Comparison of ENCODE assay signal across 10 cellular contexts in the genomic region with DNA sequence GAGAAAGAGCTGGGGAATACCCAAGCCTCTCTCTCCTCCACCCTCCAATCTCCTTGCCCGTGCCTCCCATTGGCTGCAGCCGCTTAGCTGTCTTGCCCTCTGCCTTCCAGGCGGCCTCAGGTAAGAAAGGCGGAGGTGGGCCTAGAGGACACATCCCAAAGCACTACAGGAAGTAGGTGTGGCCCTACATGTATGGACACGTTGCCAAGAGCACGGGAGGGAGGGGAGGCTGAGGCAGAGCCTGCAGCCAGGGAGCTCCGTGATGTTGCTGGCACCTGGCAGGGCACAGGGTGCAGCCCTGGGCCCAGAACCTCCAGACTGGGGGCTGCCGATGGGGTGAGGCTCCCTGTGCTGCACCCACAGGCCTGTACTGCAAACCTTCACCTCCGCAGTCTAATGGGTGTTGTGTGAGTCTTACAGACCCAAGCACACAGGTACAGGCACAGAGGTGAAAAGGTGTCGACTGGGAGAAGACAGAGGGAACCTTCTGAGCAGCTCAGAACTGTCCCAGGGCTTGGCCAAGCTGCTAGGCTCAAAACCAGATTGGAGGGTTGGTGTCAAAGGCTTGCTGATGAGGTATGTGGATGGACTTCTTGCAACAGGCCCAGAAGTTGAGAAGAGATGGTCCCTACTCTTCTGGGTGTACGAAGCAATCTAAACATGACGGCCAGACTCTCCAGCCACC. TPM values are rescaled to one million over a fixed set of nuclear protein-coding genes. Genes with fewer than 3 reads are reported as not detected.
A peak's percentile ranks its signal among the peaks of the same experiment; 100 is the strongest.
DNase-seq lines count a peak whose midpoint lies in the region; ATAC-seq and TF ChIP-seq lines count a peak whose summit lies in the region.
"Had no signal": no experiment of that assay in that cellular context is flagged by ENCODE, and none has a peak within 500 bp of the region (broad histone marks: within the 10 kb centered on the region; RNA-seq: fewer than 3 reads in every experiment).

No MANE protein-coding gene starts in this region.

- H3K27ac ChIP-seq in breast epithelium (peak overlapping the region; percentile 84 to 87), neural progenitor cell (no peak overlapping the region)

- peak; percentile 62 for DNase-seq in Caki2 (ENCODE audit: low read depth)
- DNase-seq in NCI-H1436 (lab: John Stamatoyannopoulos, UW): peak; percentile 90
- DNase-seq in breast epithelium (ENCODE audit: low spot score in 2 of 2): no peak
- DNase-seq in neural progenitor cell (ENCODE audit: low spot score): no peak
- no peak for DNase-seq in GM10248 (ENCODE audit: extremely low spot score)
- no peak for DNase-seq in superior temporal gyrus (ENCODE audit: extremely low spot score)
- DNase-seq in hypothalamus (lab: John Stamatoyannopoulos, UW): no peak
- DNase-seq: activated CD4-positive, alpha-beta T cell treated with anti-CD3 and anti-CD28 coated beads for 1 hour; stimulated activated CD4-positive, alpha-beta T cell treated with anti-CD3 and anti-CD28 coated beads, Interleukin-12 subunit alpha, Interleukin-12 subunit beta, amount 100 ng/mL, for 4 hours had no signal

- H3K4me1 Mint-ChIP-seq in neural progenitor cell: peaks cover 19% of the 10 kb centered on the region

- no peaks in the 10 kb centered on the region for H4K20me1 ChIP-seq in neural progenitor cell (ENCODE audit: low read depth)

- H3K4me1 ChIP-seq in breast epithelium: peaks cover 3 to 4% of the 10 kb centered on the region in 2 donors
- no peaks in the 10 kb centered on the region for H3K4me1 ChIP-seq in neural progenitor cell

- no peak overlapping the region for H3K9ac ChIP-seq in neural progenitor cell

- H2AFZ ChIP-seq in neural progenitor cell (replicated peaks): no peak overlapping the region

- H3K27me3 ChIP-seq in breast epithelium (no peaks in the 10 kb centered on the region), neural progenitor cell (peaks cover 36% of the 10 kb centered on the region)

- CTCF ChIA-PET in GM10248 (lab: Yijun Ruan, JAX): interaction anchor here (0.8 to 2.5 kb wide), 12 partner anchors 8 to 145 kb away, joined by 3 to 14 read pairs (median 3); a partner anchor contains a TSS

- H3F3A ChIP-seq in neural progenitor cell (ENCODE audit: low read depth): peaks cover 35% of the 10 kb centered on the region

- no peak for ATAC-seq in GM21619 (IDR thresholded peaks at IDR 0.05; ENCODE audit: unreplicated experiment)

- H3K36me3 Mint-ChIP-seq in neural progenitor cell: peaks cover 1% of the 10 kb centered on the region

- H3K36me3 ChIP-seq in breast epithelium (no peaks in the 10 kb centered on the region), neural progenitor cell (no peaks in the 10 kb centered on the region)

- in situ Hi-C loops in Caki2 (cut with HindIII; ENCODE audit: low pct_unique_long_range_greater_than_20kb, low sequenced_read_pairs): no loop called here

- H3K79me2 ChIP-seq in neural progenitor cell (ENCODE audit: low read depth): no peaks in the 10 kb centered on the region

- TF ChIP-seq POLR2A in breast epithelium (IDR thresholded peaks at IDR 0.05): no peak

- no peak overlapping the region for H3K27ac Mint-ChIP-seq in neural progenitor cell

- TF ChIP-seq CTCF in breast epithelium (IDR thresholded peaks at IDR 0.05): no peak
- no peak for TF ChIP-seq CTCF in neural progenitor cell (IDR thresholded peaks at IDR 0.05)
- no peak for TF ChIP-seq CTCF in GM10248 (IDR thresholded peaks at IDR 0.05; ENCODE audit: control extremely low read depth, extremely low read depth, low read depth, missing control alignments)

- H3K9me3 ChIP-seq in breast epithelium: no peaks in the 10 kb centered on the region
- H3K9me3 ChIP-seq in neural progenitor cell (ENCODE audit: low read depth): no peaks in the 10 kb centered on the region

- peaks cover 25% of the 10 kb centered on the region for H3K27me3 Mint-ChIP-seq in neural progenitor cell (ENCODE audit: insufficient read depth, low read depth)

- peaks cover 6% of the 10 kb centered on the region for H3K9me3 Mint-ChIP-seq in neural progenitor cell

- H3K4me3 ChIP-seq in breast epithelium (peak overlapping the region in 1 of 3 donors; percentile 80), neural progenitor cell (no peak overlapping the region)

- POLR2A ChIA-PET in GM10248 (lab: Yijun Ruan, JAX): interaction anchor here (0.6 kb wide), 2 partner anchors 37 to 40 kb away, joined by 3 to 4 read pairs; no protein-coding TSS in a partner anchor

- peak overlapping the region; percentile 81 for H3K4me3 Mint-ChIP-seq in neural progenitor cell

- H3K4me2 ChIP-seq in neural progenitor cell: no peak overlapping the region

- intact Hi-C loops in breast epithelium (cut with DNase I; ENCODE audit: low total_unique reads): no loop called here

RNA-seq across cellular contexts. Expression of a gene that starts 23.5 kb away (rescaled TPM):
- 22.3 and 24.2 TPM in 2 replicates for total RNA-seq in Caki2 (2014; rRNA removed; shearing (Covaris generic); ENCODE audit: low replicate concordance)
- total RNA-seq in breast epithelium (10 to 100 TPM; 25.0 to 48.6 (median 36.7) TPM), neural progenitor cell (ENCODE audit: low replicate concordance) (28.1 and 45.9 TPM in 2 replicates)

RNA-seq across cellular contexts. Expression of a gene that starts 37.4 kb away (rescaled TPM):
- total RNA-seq in Caki2 (2014; rRNA removed; shearing (Covaris generic); ENCODE audit: low replicate concordance): 24.7 and 24.9 TPM in 2 replicates
- total RNA-seq in breast epithelium: 10 to 100 TPM; 31.9 to 59.5 (median 44.9) TPM
- total RNA-seq in neural progenitor cell (ENCODE audit: low replicate concordance): 154 and 166 TPM in 2 replicates

RNA-seq across cellular contexts. Expression of a gene that starts 45.4 kb away (rescaled TPM):
- total RNA-seq in Caki2 (2014; rRNA removed; shearing (Covaris generic); ENCODE audit: low replicate concordance): 107 and 131 TPM in 2 replicates
- total RNA-seq in breast epithelium: 10 to 100 TPM; 54.7 to 71.4 (median 61.9) TPM
- total RNA-seq in neural progenitor cell (ENCODE audit: low replicate concordance): 75.1 and 87.9 TPM in 2 replicates

Comparison
In these comparisons a context has a peak if more than half of its experiments do, and no peak if none do; other contexts are left out.
1. DNase-seq: peak in Caki2 (single experiment) and NCI-H1436 (single experiment); none in breast epithelium (0 of 2), neural progenitor cell (single experiment), GM10248 (single experiment), superior temporal gyrus (single experiment) and hypothalamus (0 of 51).